In the genomic region with DNA sequence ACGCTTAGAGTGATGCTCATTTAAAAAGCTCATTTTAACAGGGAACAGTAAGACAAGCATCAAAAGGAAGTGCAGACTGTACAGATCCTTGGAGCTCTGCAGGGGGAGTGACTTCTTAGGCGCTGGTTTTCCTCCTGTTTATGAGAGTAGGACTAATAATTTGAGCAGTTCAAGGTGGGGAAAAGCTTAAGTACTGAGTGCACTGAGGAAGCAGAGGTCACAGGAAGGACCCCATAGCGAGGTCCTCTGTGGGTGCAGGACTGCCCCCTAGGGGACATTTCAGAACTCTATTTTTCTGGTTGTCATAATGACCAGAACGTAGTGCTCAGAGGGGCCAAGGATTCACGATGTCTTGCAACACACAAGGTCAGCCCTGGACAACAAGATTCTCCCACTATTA, we compare ENCODE assay signal across 8 cellular contexts.
DNase-seq lines count a peak whose midpoint lies in the region; FAIRE-seq and TF ChIP-seq lines count a peak whose summit lies in the region.

No MANE protein-coding gene starts in this region.

- peak; percentile 76 for TF ChIP-seq CTCF in retinal pigment epithelial cell (conservative IDR thresholded peaks at IDR 0.05; ENCODE audit: low read depth, low read length)

- FAIRE-seq in HTR-8/SVneo (lab: Jason Lieb, UNC): no peak

- peak; percentile 40 for DNase-seq in NCI-H510A treated with DMSO at 0.1 percent for 48 hours (lab: John Stamatoyannopoulos, UW)
- DNase-seq in NCI-H510A (lab: John Stamatoyannopoulos, UW): no peak
- peak; percentile 48 for DNase-seq in HTR-8/SVneo (ENCODE audit: insufficient read length, low spot score)
- DNase-seq in SW480 (ENCODE audit: low spot score): peak; percentile 43
- DNase-seq in glomerular visceral epithelial cell (ENCODE audit: extremely low spot score): peak; percentile 65
- no peak for DNase-seq in retinal pigment epithelial cell (ENCODE audit: low read depth)
- no peak for DNase-seq in 8988T
- DNase-seq in NCI-H187 treated with DMSO at 0.1 percent for 48 hours (lab: John Stamatoyannopoulos, UW): no peak

- no peak overlapping the region for H3K4me3 ChIP-seq in retinal pigment epithelial cell (ENCODE audit: low read length)

Comparison
In these comparisons a context has a peak if more than half of its experiments do, and no peak if none do; other contexts are left out.
1. DNase-seq: peak in NCI-H510A treated with DMSO at 0.1 percent for 48 hours (single experiment), HTR-8/SVneo (single experiment), SW480 (single experiment) and glomerular visceral epithelial cell (single experiment); none in NCI-H510A (single experiment), retinal pigment epithelial cell (single experiment), 8988T (single experiment) and NCI-H187 treated with DMSO at 0.1 percent for 48 hours (single experiment).